16 cellular contexts compared by ENCODE assay signal in genomic region chr14:30532264-30532663, GRCh38. TPM values are rescaled to one million over a fixed set of nuclear protein-coding genes. Genes with fewer than 3 reads are reported as not detected.
DNase-seq lines count a peak whose midpoint lies in the region; ATAC-seq, FAIRE-seq and TF ChIP-seq lines count a peak whose summit lies in the region.
"Had no signal": no experiment of that assay in that cellular context is flagged by ENCODE, and none has a peak within 500 bp of the region (broad histone marks: within the 10 kb centered on the region; RNA-seq: fewer than 3 reads in every experiment).

No MANE protein-coding gene starts in this region.

- no peak overlapping the region for H4K91ac ChIP-seq in trophoblast cell (ENCODE audit: low read depth, low read length)

- no peak overlapping the region for H2AFZ ChIP-seq in trophoblast cell (ENCODE audit: insufficient read depth, low read length, poor library complexity)

- no peak overlapping the region for H3K18ac ChIP-seq in trophoblast cell (ENCODE audit: low read length)

- peak; percentile 4 for DNase-seq in NB4 (ENCODE audit: low read depth)
- DNase-seq in colonic mucosa: peak; percentile 25
- DNase-seq in frontal cortex (ENCODE audit: low spot score in 2 of 2): no peak
- DNase-seq in trophoblast cell: no peak
- DNase-seq in stimulated activated naive CD8-positive, alpha-beta T cell treated with anti-CD3 and anti-CD28 coated beads, Interleukin-15, amount 100 ng/mL, for 72 hours: no peak
- DNase-seq in activated CD4-positive, alpha-beta memory T cell treated with anti-CD3 and anti-CD28 coated beads, Interleukin-2, amount 10 ng/mL, durations not matched to agents 7 days and 5 days: no peak
- DNase-seq: DND-41, H7, HFFc6, NCI-H1694 treated with DMSO at 0.1 percent for 48 hours, NCI-H2107, NCI-H524, SJCRH30 had no signal

- H2BK12ac ChIP-seq in trophoblast cell (ENCODE audit: low read length): no peak overlapping the region

- H2AK5ac ChIP-seq in trophoblast cell (ENCODE audit: low read length): no peak overlapping the region

- H3K23ac ChIP-seq in trophoblast cell (ENCODE audit: low read length): peak overlapping the region; percentile 76

- no peaks in the 10 kb centered on the region for H3K4me1 Mint-ChIP-seq in stimulated activated naive CD8-positive, alpha-beta T cell treated with anti-CD3 and anti-CD28 coated beads, Interleukin-15, amount 100 ng/mL, for 72 hours
- H3K4me1 Mint-ChIP-seq in activated CD4-positive, alpha-beta memory T cell treated with anti-CD3 and anti-CD28 coated beads, Interleukin-2, amount 10 ng/mL, durations not matched to agents 7 days and 5 days: no peaks in the 10 kb centered on the region

- no peak overlapping the region for H3K14ac ChIP-seq in trophoblast cell (ENCODE audit: low read length)

- H2BK5ac ChIP-seq in trophoblast cell (ENCODE audit: low read depth, low read length, poor library complexity): no peak overlapping the region

- intact Hi-C loops in colonic mucosa (cut with DNase I): no loop called here

- TF ChIP-seq CTCF in NB4 (IDR thresholded peaks at IDR 0.05; ENCODE audit: low read depth, low read length) (no peak), colonic mucosa (IDR thresholded peaks at IDR 0.05) (no peak)

- no peaks in the 10 kb centered on the region for H3K9me3 ChIP-seq in colonic mucosa
- H3K9me3 ChIP-seq in trophoblast cell (ENCODE audit: insufficient read depth, low read depth, low read length): no peaks in the 10 kb centered on the region
- H3K9me3 ChIP-seq: SJCRH30 had no signal

- no peak overlapping the region for H3K4me3 ChIP-seq in NB4 (ENCODE audit: low read depth, low read length)
- no peak overlapping the region for H3K4me3 ChIP-seq in colonic mucosa
- H3K4me3 ChIP-seq in trophoblast cell (ENCODE audit: low read depth, low read length): no peak overlapping the region
- H3K4me3 ChIP-seq: SJCRH30 had no signal

- CTCF ChIA-PET in activated CD4-positive, alpha-beta memory T cell treated with anti-CD3 and anti-CD28 coated beads, Interleukin-2, amount 10 ng/mL, durations not matched to agents 7 days and 5 days (lab: Charles Lee): interaction anchor here (1.0 kb wide), 1 partner anchor 10 kb away, joined by 8 read pairs; no protein-coding TSS in a partner anchor

- H3K79me2 ChIP-seq in trophoblast cell (ENCODE audit: control insufficient read depth, insufficient read depth, low read length, poor library complexity): no peaks in the 10 kb centered on the region

- no peak overlapping the region for H3K4ac ChIP-seq in trophoblast cell (ENCODE audit: low read depth, low read length)

- H4K12ac ChIP-seq in trophoblast cell (ENCODE audit: low read depth, low read length): no peak overlapping the region

- H4K8ac ChIP-seq in trophoblast cell (ENCODE audit: low read depth, low read length): no peak overlapping the region

- H3K4me2 ChIP-seq in trophoblast cell (ENCODE audit: low read length): no peak overlapping the region

- H3K36me3 ChIP-seq in colonic mucosa: no peaks in the 10 kb centered on the region
- no peaks in the 10 kb centered on the region for H3K36me3 ChIP-seq in trophoblast cell (ENCODE audit: control insufficient read depth in 1 of 2, insufficient read depth in 2 of 2, low read length in 2 of 2)
- H3K36me3 ChIP-seq: SJCRH30 had no signal

- no peaks in the 10 kb centered on the region for H3K4me1 ChIP-seq in colonic mucosa
- no peaks in the 10 kb centered on the region for H3K4me1 ChIP-seq in trophoblast cell (ENCODE audit: control insufficient read depth in 1 of 2, insufficient read depth in 2 of 2, low read length in 2 of 2)
- H3K4me1 ChIP-seq: SJCRH30 had no signal

- H3K36me3 Mint-ChIP-seq in activated CD4-positive, alpha-beta memory T cell treated with anti-CD3 and anti-CD28 coated beads, Interleukin-2, amount 10 ng/mL, durations not matched to agents 7 days and 5 days (ENCODE audit: low read depth): no peaks in the 10 kb centered on the region
- H3K36me3 Mint-ChIP-seq: CD14-positive monocyte had no signal

- ATAC-seq in stimulated activated naive CD8-positive, alpha-beta T cell treated with anti-CD3 and anti-CD28 coated beads, Interleukin-15, amount 100 ng/mL, for 72 hours: no peak
- ATAC-seq in GM21515 (IDR thresholded peaks at IDR 0.05; ENCODE audit: unreplicated experiment): no peak
- ATAC-seq: Panc1 had no signal

- POLR2A ChIA-PET in activated CD4-positive, alpha-beta memory T cell treated with anti-CD3 and anti-CD28 coated beads, Interleukin-2, amount 10 ng/mL, durations not matched to agents 7 days and 5 days (lab: Charles Lee): no interaction called here

- TF ChIP-seq POLR2A in NB4 (IDR thresholded peaks at IDR 0.05; ENCODE audit: extremely low read depth, insufficient read length): no peak

- WGBS in trophoblast cell (ENCODE audit: extremely low coverage, insufficient coverage, insufficient read length): no CpG with 5 or more reads among the region's 5 CpGs

- peaks cover 2% of the 10 kb centered on the region for H3K27me3 Mint-ChIP-seq in stimulated activated naive CD8-positive, alpha-beta T cell treated with anti-CD3 and anti-CD28 coated beads, Interleukin-15, amount 100 ng/mL, for 72 hours
- peaks cover 3% of the 10 kb centered on the region for H3K27me3 Mint-ChIP-seq in activated CD4-positive, alpha-beta memory T cell treated with anti-CD3 and anti-CD28 coated beads, Interleukin-2, amount 10 ng/mL, durations not matched to agents 7 days and 5 days

- no peak overlapping the region for H3K27ac Mint-ChIP-seq in stimulated activated naive CD8-positive, alpha-beta T cell treated with anti-CD3 and anti-CD28 coated beads, Interleukin-15, amount 100 ng/mL, for 72 hours
- no peak overlapping the region for H3K27ac Mint-ChIP-seq in activated CD4-positive, alpha-beta memory T cell treated with anti-CD3 and anti-CD28 coated beads, Interleukin-2, amount 10 ng/mL, durations not matched to agents 7 days and 5 days
- H3K27ac Mint-ChIP-seq: CD14-positive monocyte, HFFc6 had no signal

- no peak overlapping the region for H3K9ac ChIP-seq in colonic mucosa (ENCODE audit: low read depth in 2 of 2, low read length in 2 of 2)
- H3K9ac ChIP-seq in trophoblast cell (ENCODE audit: low read length): no peak overlapping the region

- no peak overlapping the region for H3K4me3 Mint-ChIP-seq in stimulated activated naive CD8-positive, alpha-beta T cell treated with anti-CD3 and anti-CD28 coated beads, Interleukin-15, amount 100 ng/mL, for 72 hours
- H3K4me3 Mint-ChIP-seq in activated CD4-positive, alpha-beta memory T cell treated with anti-CD3 and anti-CD28 coated beads, Interleukin-2, amount 10 ng/mL, durations not matched to agents 7 days and 5 days: no peak overlapping the region
- H3K4me3 Mint-ChIP-seq: CD14-positive monocyte, HFFc6 had no signal

- H3K79me1 ChIP-seq in trophoblast cell (ENCODE audit: low read length): no peaks in the 10 kb centered on the region

- peak; percentile 44 for FAIRE-seq in frontal cortex (lab: Jason Lieb, UNC)

- H3K27me3 ChIP-seq in colonic mucosa (no peaks in the 10 kb centered on the region), trophoblast cell (ENCODE audit: insufficient read depth, low read length) (no peaks in the 10 kb centered on the region)
- H3K27me3 ChIP-seq: SJCRH30 had no signal

- peaks cover 0 to 6% of the 10 kb centered on the region in 2 donors for H3K9me3 Mint-ChIP-seq in stimulated activated naive CD8-positive, alpha-beta T cell treated with anti-CD3 and anti-CD28 coated beads, Interleukin-15, amount 100 ng/mL, for 72 hours
- H3K9me3 Mint-ChIP-seq in activated CD4-positive, alpha-beta memory T cell treated with anti-CD3 and anti-CD28 coated beads, Interleukin-2, amount 10 ng/mL, durations not matched to agents 7 days and 5 days: no peaks in the 10 kb centered on the region
- H3K9me3 Mint-ChIP-seq: HFFc6 had no signal

- no peak overlapping the region for H2BK120ac ChIP-seq in trophoblast cell (ENCODE audit: insufficient read depth, low read length, poor library complexity)

- H3K27ac ChIP-seq in colonic mucosa: no peak overlapping the region
- no peak overlapping the region for H3K27ac ChIP-seq in trophoblast cell (ENCODE audit: low read depth, low read length)
- H3K27ac ChIP-seq: SJCRH30 had no signal

RNA-seq across cellular contexts. Expression of gene G2E3, which starts 26.7 kb away (rescaled TPM):
- total RNA-seq in colonic mucosa (10 to 100 TPM; 20.8 to 25.4 TPM), frontal cortex (42.8 TPM)
- polyA plus RNA-seq in trophoblast cell (2013): 18.0 and 21.1 TPM in 2 replicates
- 10 to 100 TPM; 37.8 to 37.9 TPM for total RNA-seq in activated CD4-positive, alpha-beta memory T cell treated with anti-CD3 and anti-CD28 coated beads, Interleukin-2, amount 10 ng/mL, durations not matched to agents 7 days and 5 days

Comparison
In these comparisons a context has a peak if more than half of its experiments do, and no peak if none do; other contexts are left out.
1. DNase-seq: peak in NB4 (single experiment) and colonic mucosa (single experiment); none in frontal cortex (0 of 2), trophoblast cell (0 of 2), stimulated activated naive CD8-positive, alpha-beta T cell treated with anti-CD3 and anti-CD28 coated beads, Interleukin-15, amount 100 ng/mL, for 72 hours (0 of 2) and activated CD4-positive, alpha-beta memory T cell treated with anti-CD3 and anti-CD28 coated beads, Interleukin-2, amount 10 ng/mL, durations not matched to agents 7 days and 5 days (single experiment).